22 cellular contexts compared by ENCODE assay signal in the genomic region with DNA sequence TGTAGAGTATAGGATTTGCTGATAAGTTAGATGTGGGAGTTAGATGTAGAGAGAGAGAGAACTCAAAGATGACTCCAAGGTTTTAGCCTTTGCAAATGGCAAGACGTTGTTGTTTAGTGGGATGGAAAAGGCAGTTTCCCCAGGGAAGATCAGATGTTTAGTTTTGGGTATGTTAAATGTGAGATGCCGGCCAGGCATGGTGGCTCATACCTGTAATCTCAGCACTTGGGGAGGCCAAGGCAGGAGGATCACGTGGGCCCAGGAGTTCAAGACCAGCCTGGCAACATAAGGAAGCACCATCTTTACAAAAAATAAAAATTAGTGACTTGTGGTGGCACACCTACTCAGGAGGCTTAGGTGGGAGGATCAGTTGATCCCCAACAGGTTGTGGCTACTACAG.
"Had no signal": no experiment of that assay in that cellular context is flagged by ENCODE, and none has a peak within 500 bp of the region (broad histone marks: within the 10 kb centered on the region; RNA-seq: fewer than 3 reads in every experiment).

No MANE protein-coding gene starts in this region.

- H3K27ac ChIP-seq: neural progenitor cell, ovary, parathyroid adenoma, psoas muscle, skin epidermis, suprapubic skin, testis, tibial artery, upper lobe of right lung, uterus had no signal

- H3K79me2 ChIP-seq: parathyroid adenoma had no signal

- DNase-seq: natural killer cell; occipital lobe; psoas muscle; spleen; stimulated activated CD4-positive, alpha-beta T cell treated with anti-CD3 and anti-CD28 coated beads, Interleukin-1b, Interleukin-23, amount 100 ng/mL, for 48 hours; tibial artery; upper lobe of right lung had no signal

- H3K4me3 ChIP-seq: neural progenitor cell, ovary, psoas muscle, skin epidermis, smooth muscle cell, spleen, suprapubic skin, testis, tibial artery, transverse colon, upper lobe of right lung, uterus had no signal

- H3K4me1 Mint-ChIP-seq: nephron; neural progenitor cell; stimulated activated naive CD8-positive, alpha-beta T cell treated with anti-CD3 and anti-CD28 coated beads, Interleukin-15, amount 100 ng/mL, for 72 hours had no signal

- H2AFZ ChIP-seq: neural progenitor cell, parathyroid adenoma had no signal

- H3K4me1 ChIP-seq: neural progenitor cell, parathyroid adenoma, psoas muscle, suprapubic skin, testis, tibial artery, upper lobe of right lung, uterus had no signal

- H3K4me3 Mint-ChIP-seq: natural killer cell; nephron; neural progenitor cell; stimulated activated memory B cell treated with anti-CD40 and anti-IgM and Interleukin-4, amounts not matched to agents 10 μg/mL and 1 μg/mL and 100 μg/mL, for 72 hours; stimulated activated naive CD8-positive, alpha-beta T cell treated with anti-CD3 and anti-CD28 coated beads, Interleukin-15, amount 100 ng/mL, for 72 hours; type B pancreatic cell had no signal

- H3K27ac Mint-ChIP-seq: natural killer cell; nephron; neural progenitor cell; progenitor cell of endocrine pancreas; stimulated activated memory B cell treated with anti-CD40 and anti-IgM and Interleukin-4, amounts not matched to agents 10 μg/mL and 1 μg/mL and 100 μg/mL, for 72 hours; stimulated activated naive CD8-positive, alpha-beta T cell treated with anti-CD3 and anti-CD28 coated beads, Interleukin-15, amount 100 ng/mL, for 72 hours; type B pancreatic cell had no signal

- H3K4me2 ChIP-seq: neural progenitor cell, smooth muscle cell had no signal

- H3K27me3 Mint-ChIP-seq: progenitor cell of endocrine pancreas; stimulated activated memory B cell treated with anti-CD40 and anti-IgM and Interleukin-4, amounts not matched to agents 10 μg/mL and 1 μg/mL and 100 μg/mL, for 72 hours; stimulated activated naive CD8-positive, alpha-beta T cell treated with anti-CD3 and anti-CD28 coated beads, Interleukin-15, amount 100 ng/mL, for 72 hours; type B pancreatic cell had no signal

- H3K27me3 ChIP-seq: neural progenitor cell, ovary, spleen, suprapubic skin, testis, tibial artery, transverse colon, upper lobe of right lung, uterus had no signal

- ATAC-seq: stimulated activated memory B cell treated with anti-CD40 and anti-IgM and Interleukin-4, amounts not matched to agents 10 μg/mL and 1 μg/mL and 100 μg/mL, for 72 hours; stimulated activated naive CD8-positive, alpha-beta T cell treated with anti-CD3 and anti-CD28 coated beads, Interleukin-15, amount 100 ng/mL, for 72 hours; stimulated activated naive CD8-positive, alpha-beta T cell treated with anti-CD3 and anti-CD28 coated beads, Interleukin-15, Interleukin-2, amounts not matched to agents 100 U/mL and 50 U/mL, for 24 hours had no signal

- H3K9me3 Mint-ChIP-seq: natural killer cell; nephron; neural progenitor cell; stimulated activated memory B cell treated with anti-CD40 and anti-IgM and Interleukin-4, amounts not matched to agents 10 μg/mL and 1 μg/mL and 100 μg/mL, for 72 hours; stimulated activated naive CD8-positive, alpha-beta T cell treated with anti-CD3 and anti-CD28 coated beads, Interleukin-15, amount 100 ng/mL, for 72 hours; type B pancreatic cell had no signal

- H3K36me3 ChIP-seq: ovary, uterus had no signal
